1 cellular context compared by ENCODE assay signal in the genomic region with DNA sequence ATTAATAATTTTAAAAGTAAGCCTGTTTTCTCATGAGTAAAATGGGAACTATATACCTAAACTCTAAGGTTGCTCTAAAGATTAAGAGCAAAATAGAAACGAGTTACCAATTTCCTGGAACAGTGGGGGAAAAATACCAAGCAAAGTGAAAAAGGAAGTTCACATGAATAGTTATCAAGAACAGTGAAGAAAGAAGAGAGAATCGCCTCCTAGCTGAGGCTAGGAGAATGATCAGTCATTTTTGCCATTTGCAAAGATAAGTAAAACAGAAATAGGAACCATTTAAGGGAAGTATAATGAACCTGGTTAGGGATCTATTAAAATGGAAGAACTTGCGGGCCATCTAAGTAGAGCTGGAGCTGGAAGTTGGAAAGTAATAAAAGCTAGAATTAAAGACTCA.
TF ChIP-seq lines count a peak whose summit lies in the region.

No MANE protein-coding gene starts in this region.

TF ChIP-seq in GM23338, 12 proteins besides CTCF, POLR2A, EP300 and RAD21 (continued from another document):
- TF ChIP-seq, protein P1, sequence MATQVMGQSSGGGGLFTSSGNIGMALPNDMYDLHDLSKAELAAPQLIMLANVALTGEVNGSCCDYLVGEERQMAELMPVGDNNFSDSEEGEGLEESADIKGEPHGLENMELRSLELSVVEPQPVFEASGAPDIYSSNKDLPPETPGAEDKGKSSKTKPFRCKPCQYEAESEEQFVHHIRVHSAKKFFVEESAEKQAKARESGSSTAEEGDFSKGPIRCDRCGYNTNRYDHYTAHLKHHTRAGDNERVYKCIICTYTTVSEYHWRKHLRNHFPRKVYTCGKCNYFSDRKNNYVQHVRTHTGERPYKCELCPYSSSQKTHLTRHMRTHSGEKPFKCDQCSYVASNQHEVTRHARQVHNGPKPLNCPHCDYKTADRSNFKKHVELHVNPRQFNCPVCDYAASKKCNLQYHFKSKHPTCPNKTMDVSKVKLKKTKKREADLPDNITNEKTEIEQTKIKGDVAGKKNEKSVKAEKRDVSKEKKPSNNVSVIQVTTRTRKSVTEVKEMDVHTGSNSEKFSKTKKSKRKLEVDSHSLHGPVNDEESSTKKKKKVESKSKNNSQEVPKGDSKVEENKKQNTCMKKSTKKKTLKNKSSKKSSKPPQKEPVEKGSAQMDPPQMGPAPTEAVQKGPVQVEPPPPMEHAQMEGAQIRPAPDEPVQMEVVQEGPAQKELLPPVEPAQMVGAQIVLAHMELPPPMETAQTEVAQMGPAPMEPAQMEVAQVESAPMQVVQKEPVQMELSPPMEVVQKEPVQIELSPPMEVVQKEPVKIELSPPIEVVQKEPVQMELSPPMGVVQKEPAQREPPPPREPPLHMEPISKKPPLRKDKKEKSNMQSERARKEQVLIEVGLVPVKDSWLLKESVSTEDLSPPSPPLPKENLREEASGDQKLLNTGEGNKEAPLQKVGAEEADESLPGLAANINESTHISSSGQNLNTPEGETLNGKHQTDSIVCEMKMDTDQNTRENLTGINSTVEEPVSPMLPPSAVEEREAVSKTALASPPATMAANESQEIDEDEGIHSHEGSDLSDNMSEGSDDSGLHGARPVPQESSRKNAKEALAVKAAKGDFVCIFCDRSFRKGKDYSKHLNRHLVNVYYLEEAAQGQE (IDR thresholded peaks at IDR 0.05; ENCODE audit: unreplicated experiment) = no peak
- TF ChIP-seq POLR2AphosphoS5 (IDR thresholded peaks at IDR 0.05; ENCODE audit: low read depth) (no peak), STAT1 (IDR thresholded peaks at IDR 0.05; ENCODE audit: unreplicated experiment) (no peak), NANOG (IDR thresholded peaks at IDR 0.05; ENCODE audit: borderline replicate concordance) (no peak), EZH2 (IDR thresholded peaks at IDR 0.05; ENCODE audit: low read depth, unreplicated experiment) (no peak), EZH2phosphoT487 (IDR thresholded peaks at IDR 0.05; ENCODE audit: unreplicated experiment) (no peak)
